In genomic region chr2:75587954-75588587, GRCh38 we compare ENCODE assay signal across 2 cellular contexts.
TF ChIP-seq lines count a peak whose summit lies in the region.

No MANE protein-coding gene starts in this region.

TF ChIP-seq in HEK293, 187 proteins besides CTCF, POLR2A, EP300 and RAD21:
- TF ChIP-seq, protein P1, sequence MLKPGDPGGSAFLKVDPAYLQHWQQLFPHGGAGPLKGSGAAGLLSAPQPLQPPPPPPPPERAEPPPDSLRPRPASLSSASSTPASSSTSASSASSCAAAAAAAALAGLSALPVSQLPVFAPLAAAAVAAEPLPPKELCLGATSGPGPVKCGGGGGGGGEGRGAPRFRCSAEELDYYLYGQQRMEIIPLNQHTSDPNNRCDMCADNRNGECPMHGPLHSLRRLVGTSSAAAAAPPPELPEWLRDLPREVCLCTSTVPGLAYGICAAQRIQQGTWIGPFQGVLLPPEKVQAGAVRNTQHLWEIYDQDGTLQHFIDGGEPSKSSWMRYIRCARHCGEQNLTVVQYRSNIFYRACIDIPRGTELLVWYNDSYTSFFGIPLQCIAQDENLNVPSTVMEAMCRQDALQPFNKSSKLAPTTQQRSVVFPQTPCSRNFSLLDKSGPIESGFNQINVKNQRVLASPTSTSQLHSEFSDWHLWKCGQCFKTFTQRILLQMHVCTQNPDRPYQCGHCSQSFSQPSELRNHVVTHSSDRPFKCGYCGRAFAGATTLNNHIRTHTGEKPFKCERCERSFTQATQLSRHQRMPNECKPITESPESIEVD (tag by site-specific recombination; IDR thresholded peaks at IDR 0.05), result peak; percentile 50
- TF ChIP-seq ZNF202 (tag by site-specific recombination; IDR thresholded peaks at IDR 0.05; ENCODE audit: borderline replicate concordance), result no peak
- peak; percentile 50 for TF ChIP-seq SETDB1 (IDR thresholded peaks at IDR 0.05; ENCODE audit: insufficient read length, low read length)
- no peak for TF ChIP-seq ZNF350 (tag by site-specific recombination; IDR thresholded peaks at IDR 0.05)
- TF ChIP-seq GLIS2 (tag by site-specific recombination; IDR thresholded peaks at IDR 0.05), result no peak
- TF ChIP-seq OSR2 (tag by site-specific recombination; IDR thresholded peaks at IDR 0.05), result peak; percentile 36
- TF ChIP-seq ZNF600 (tag by site-specific recombination; IDR thresholded peaks at IDR 0.05), result no peak
TF ChIP-seq in HEK293: peak in this region for 3.

TF ChIP-seq in SK-N-SH, 30 proteins besides CTCF, POLR2A, EP300 and RAD21 (continued from another document):
- TF ChIP-seq, protein P2, sequence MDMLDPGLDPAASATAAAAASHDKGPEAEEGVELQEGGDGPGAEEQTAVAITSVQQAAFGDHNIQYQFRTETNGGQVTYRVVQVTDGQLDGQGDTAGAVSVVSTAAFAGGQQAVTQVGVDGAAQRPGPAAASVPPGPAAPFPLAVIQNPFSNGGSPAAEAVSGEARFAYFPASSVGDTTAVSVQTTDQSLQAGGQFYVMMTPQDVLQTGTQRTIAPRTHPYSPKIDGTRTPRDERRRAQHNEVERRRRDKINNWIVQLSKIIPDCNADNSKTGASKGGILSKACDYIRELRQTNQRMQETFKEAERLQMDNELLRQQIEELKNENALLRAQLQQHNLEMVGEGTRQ (IDR thresholded peaks at IDR 0.05; ENCODE audit: borderline replicate concordance, low read depth, low read length), result no peak
- peak; percentile 48; the same call in 1 of the 2 replicates for TF ChIP-seq FOSL2 (IDR thresholded peaks at IDR 0.05; ENCODE audit: borderline replicate concordance, low read depth)
- TF ChIP-seq NFIC (IDR thresholded peaks at IDR 0.05; ENCODE audit: borderline replicate concordance), result peak; percentile 55; the same call in 1 of the 2 replicates
- TF ChIP-seq, protein P3, sequence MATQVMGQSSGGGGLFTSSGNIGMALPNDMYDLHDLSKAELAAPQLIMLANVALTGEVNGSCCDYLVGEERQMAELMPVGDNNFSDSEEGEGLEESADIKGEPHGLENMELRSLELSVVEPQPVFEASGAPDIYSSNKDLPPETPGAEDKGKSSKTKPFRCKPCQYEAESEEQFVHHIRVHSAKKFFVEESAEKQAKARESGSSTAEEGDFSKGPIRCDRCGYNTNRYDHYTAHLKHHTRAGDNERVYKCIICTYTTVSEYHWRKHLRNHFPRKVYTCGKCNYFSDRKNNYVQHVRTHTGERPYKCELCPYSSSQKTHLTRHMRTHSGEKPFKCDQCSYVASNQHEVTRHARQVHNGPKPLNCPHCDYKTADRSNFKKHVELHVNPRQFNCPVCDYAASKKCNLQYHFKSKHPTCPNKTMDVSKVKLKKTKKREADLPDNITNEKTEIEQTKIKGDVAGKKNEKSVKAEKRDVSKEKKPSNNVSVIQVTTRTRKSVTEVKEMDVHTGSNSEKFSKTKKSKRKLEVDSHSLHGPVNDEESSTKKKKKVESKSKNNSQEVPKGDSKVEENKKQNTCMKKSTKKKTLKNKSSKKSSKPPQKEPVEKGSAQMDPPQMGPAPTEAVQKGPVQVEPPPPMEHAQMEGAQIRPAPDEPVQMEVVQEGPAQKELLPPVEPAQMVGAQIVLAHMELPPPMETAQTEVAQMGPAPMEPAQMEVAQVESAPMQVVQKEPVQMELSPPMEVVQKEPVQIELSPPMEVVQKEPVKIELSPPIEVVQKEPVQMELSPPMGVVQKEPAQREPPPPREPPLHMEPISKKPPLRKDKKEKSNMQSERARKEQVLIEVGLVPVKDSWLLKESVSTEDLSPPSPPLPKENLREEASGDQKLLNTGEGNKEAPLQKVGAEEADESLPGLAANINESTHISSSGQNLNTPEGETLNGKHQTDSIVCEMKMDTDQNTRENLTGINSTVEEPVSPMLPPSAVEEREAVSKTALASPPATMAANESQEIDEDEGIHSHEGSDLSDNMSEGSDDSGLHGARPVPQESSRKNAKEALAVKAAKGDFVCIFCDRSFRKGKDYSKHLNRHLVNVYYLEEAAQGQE (IDR thresholded peaks at IDR 0.05; ENCODE audit: low read depth, low read length), result no peak
- TF ChIP-seq SIN3A (IDR thresholded peaks at IDR 0.05; ENCODE audit: borderline replicate concordance, low read depth, low read length), result no peak
- no peak for TF ChIP-seq NRF1 (IDR thresholded peaks at IDR 0.05; ENCODE audit: low read depth, low read length)
- peak; percentile 84 for TF ChIP-seq YY1 (IDR thresholded peaks at IDR 0.05; ENCODE audit: low read depth)
- no peak for TF ChIP-seq ZBTB33 (IDR thresholded peaks at IDR 0.05; ENCODE audit: borderline replicate concordance, low read depth)
- peak; percentile 63 for TF ChIP-seq TCF12 (IDR thresholded peaks at IDR 0.05)
- TF ChIP-seq MXI1 (IDR thresholded peaks at IDR 0.05; ENCODE audit: low read depth, low read length), result no peak
- peak; percentile 42; the same call in 1 of the 2 replicates for TF ChIP-seq MAX (IDR thresholded peaks at IDR 0.05; ENCODE audit: low read depth)
- TF ChIP-seq ELF1 (IDR thresholded peaks at IDR 0.05), result peak; percentile 56; the same call in 1 of the 2 replicates
- 0 out of 2 replicates have a peak, but pooled peaks have one; percentile 21 for TF ChIP-seq JUND (IDR thresholded peaks at IDR 0.05)
- TF ChIP-seq, protein P4, sequence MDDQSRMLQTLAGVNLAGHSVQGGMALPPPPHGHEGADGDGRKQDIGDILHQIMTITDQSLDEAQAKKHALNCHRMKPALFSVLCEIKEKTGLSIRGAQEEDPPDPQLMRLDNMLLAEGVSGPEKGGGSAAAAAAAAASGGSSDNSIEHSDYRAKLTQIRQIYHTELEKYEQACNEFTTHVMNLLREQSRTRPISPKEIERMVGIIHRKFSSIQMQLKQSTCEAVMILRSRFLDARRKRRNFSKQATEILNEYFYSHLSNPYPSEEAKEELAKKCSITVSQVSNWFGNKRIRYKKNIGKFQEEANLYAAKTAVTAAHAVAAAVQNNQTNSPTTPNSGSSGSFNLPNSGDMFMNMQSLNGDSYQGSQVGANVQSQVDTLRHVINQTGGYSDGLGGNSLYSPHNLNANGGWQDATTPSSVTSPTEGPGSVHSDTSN (IDR thresholded peaks at IDR 0.05), result peak; percentile 62
- TF ChIP-seq USF1 (IDR thresholded peaks at IDR 0.05; ENCODE audit: borderline replicate concordance, low read depth), result no peak
- peak; percentile 60; the same call in 1 of the 2 replicates for TF ChIP-seq MEF2A (IDR thresholded peaks at IDR 0.05; ENCODE audit: borderline replicate concordance, low read depth)
